In genomic region chr14:93375673-93376156, GRCh38 we compare ENCODE assay signal across 12 cellular contexts. TPM values are rescaled to one million over a fixed set of nuclear protein-coding genes. Genes with fewer than 3 reads are reported as not detected.
DNase-seq lines count a peak whose midpoint lies in the region; ATAC-seq and TF ChIP-seq lines count a peak whose summit lies in the region.
"Had no signal": no experiment of that assay in that cellular context is flagged by ENCODE, and none has a peak within 500 bp of the region (broad histone marks: within the 10 kb centered on the region; RNA-seq: fewer than 3 reads in every experiment).

No MANE protein-coding gene starts in this region.

- peaks cover 11% of the 10 kb centered on the region for H3K4me1 Mint-ChIP-seq in endodermal cell
- H3K4me1 Mint-ChIP-seq in progenitor cell of endocrine pancreas (ENCODE audit: low read depth) = no peaks in the 10 kb centered on the region

- H3K27me3 ChIP-seq in Karpas-422 (ENCODE audit: low read length) (no peaks in the 10 kb centered on the region), endodermal cell (ENCODE audit: control insufficient read depth, insufficient read depth, low read length, poor library complexity, severe bottlenecking) (no peaks in the 10 kb centered on the region), PC-9 (ENCODE audit: insufficient read depth, low read depth) (peaks cover 77% of the 10 kb centered on the region)

- DNase-seq in Ammon's horn (ENCODE audit: low spot score) = peak; percentile 5
- DNase-seq in Karpas-422 = peak; percentile 86
- DNase-seq in EL = no peak
- DNase-seq in endodermal cell = no peak
- no peak for DNase-seq in PC-9
- no peak for DNase-seq in progenitor cell of endocrine pancreas (ENCODE audit: low spot score, unreplicated experiment)
- DNase-seq: amygdala, H7, NCI-H2081 had no signal

- H3K9me3 Mint-ChIP-seq in endodermal cell (peaks cover 9% of the 10 kb centered on the region), progenitor cell of endocrine pancreas (ENCODE audit: low read depth) (peaks cover 11% of the 10 kb centered on the region)

- no peak overlapping the region for H3K4me2 ChIP-seq in Karpas-422 (ENCODE audit: low read depth, low read length, poor library complexity, severe bottlenecking)
- no peak overlapping the region for H3K4me2 ChIP-seq in PC-9

- H3K27ac Mint-ChIP-seq in endodermal cell (no peak overlapping the region), progenitor cell of endocrine pancreas (no peak overlapping the region)

- H3K27me3 Mint-ChIP-seq in endodermal cell (ENCODE audit: insufficient read depth) (peaks cover 8% of the 10 kb centered on the region), progenitor cell of endocrine pancreas (no peaks in the 10 kb centered on the region)

- POLR2A ChIA-PET in PC-9 (lab: Charles Lee; ENCODE audit: unreplicated experiment) = no interaction called here

- H3K79me2 ChIP-seq in Karpas-422 (ENCODE audit: low read length) = no peaks in the 10 kb centered on the region
- H3K79me2 ChIP-seq in PC-9 (ENCODE audit: low read depth) = no peaks in the 10 kb centered on the region

- H3K36me3 ChIP-seq in Karpas-422 (ENCODE audit: insufficient read depth, low read length) (no peaks in the 10 kb centered on the region), endodermal cell (ENCODE audit: control insufficient read depth, insufficient read depth, low read length) (no peaks in the 10 kb centered on the region), PC-9 (ENCODE audit: low read depth) (no peaks in the 10 kb centered on the region)

- H3K4me1 ChIP-seq in Karpas-422 (ENCODE audit: low read length) = peaks cover 10% of the 10 kb centered on the region
- peaks cover 3% of the 10 kb centered on the region for H3K4me1 ChIP-seq in endodermal cell (ENCODE audit: control insufficient read depth, insufficient read depth, low read length)
- H3K4me1 ChIP-seq in PC-9 (replicated peaks; ENCODE audit: insufficient read depth) = no peaks in the 10 kb centered on the region

- H3K9me2 ChIP-seq in Karpas-422 (replicated peaks; ENCODE audit: insufficient read depth, low read length) = no peaks in the 10 kb centered on the region
- no peaks in the 10 kb centered on the region; the same call in 1 of the 2 replicates for H3K9me2 ChIP-seq in PC-9 (ENCODE audit: insufficient read depth)

- no peak for TF ChIP-seq CTCF in endodermal cell (conservative IDR thresholded peaks at IDR 0.05)
- TF ChIP-seq CTCF in PC-9 (conservative IDR thresholded peaks at IDR 0.05) = no peak
- TF ChIP-seq CTCF in progenitor cell of endocrine pancreas (IDR thresholded peaks at IDR 0.05; ENCODE audit: unreplicated experiment) = no peak

- no peaks in the 10 kb centered on the region for H3K9me3 ChIP-seq in Karpas-422 (ENCODE audit: low read length)
- H3K9me3 ChIP-seq in endodermal cell (ENCODE audit: control insufficient read depth, low read length) = peaks cover 10% of the 10 kb centered on the region
- no peaks in the 10 kb centered on the region for H3K9me3 ChIP-seq in PC-9 (ENCODE audit: insufficient read depth, low read depth)

- H3K4me3 Mint-ChIP-seq in endodermal cell (no peak overlapping the region), progenitor cell of endocrine pancreas (ENCODE audit: low read depth) (no peak overlapping the region)

- BruUV-seq in PC-9 (replicated peaks; lab: Mats Ljungman, UMichigan) = no TSS peak

- ATAC-seq in GM19043 (IDR thresholded peaks at IDR 0.05; ENCODE audit: low read depth, unreplicated experiment) = peak; percentile 93
- peak; percentile 98 for ATAC-seq in HG02852 (IDR thresholded peaks at IDR 0.05; ENCODE audit: unreplicated experiment)

- H3K4me3 ChIP-seq in Karpas-422 (ENCODE audit: low read length) (no peak overlapping the region), endodermal cell (ENCODE audit: low read length) (no peak overlapping the region), PC-9 (no peak overlapping the region)

- no peaks in the 10 kb centered on the region for H3K36me3 Mint-ChIP-seq in endodermal cell (ENCODE audit: low read depth)
- H3K36me3 Mint-ChIP-seq in progenitor cell of endocrine pancreas (ENCODE audit: insufficient read depth) = no peaks in the 10 kb centered on the region

- H3K27ac ChIP-seq in Karpas-422 (ENCODE audit: low read length) (no peak overlapping the region), endodermal cell (ENCODE audit: low read depth, low read length) (no peak overlapping the region), PC-9 (no peak overlapping the region)

- CTCF ChIA-PET in PC-9 (lab: Charles Lee) = no interaction called here

- no peak overlapping the region for H3K9ac ChIP-seq in Karpas-422 (ENCODE audit: low read length)
- no peak overlapping the region for H3K9ac ChIP-seq in endodermal cell (ENCODE audit: extremely low read depth, low read length, poor library complexity, severe bottlenecking)

- H3F3A ChIP-seq in PC-9 (ENCODE audit: insufficient read depth, low read depth) = no peaks in the 10 kb centered on the region

- intact Hi-C loops in PC-9 (cut with micrococcal nuclease; ENCODE audit: unreplicated experiment) = no loop called here

- H4K20me1 ChIP-seq in Karpas-422 (ENCODE audit: insufficient read depth, low read depth, low read length) (no peaks in the 10 kb centered on the region), PC-9 (ENCODE audit: insufficient read depth) (no peaks in the 10 kb centered on the region)

- WGBS in endodermal cell (ENCODE audit: insufficient coverage in 1 of 2, insufficient read length in 1 of 2), 2 experiments = 94 to 100% methylated on average over 4 to 6 of the region's 6 CpGs

- peak overlapping the region; percentile 56; the same call in 1 of the 2 replicates for H2AFZ ChIP-seq in Karpas-422 (ENCODE audit: low read length)
- no peak overlapping the region for H2AFZ ChIP-seq in PC-9

RNA-seq across cellular contexts. Expression of gene COX8C, which starts 28.7 kb away (rescaled TPM):
- total RNA-seq in Karpas-422 (2014; rRNA removed; shearing (Covaris generic); ENCODE audit: low replicate concordance) = not detected in 2 replicates
- total RNA-seq in endodermal cell = not detected
- polyA plus RNA-seq in endodermal cell (2013, experiment 1 of 2) = 0.68 TPM
- polyA plus RNA-seq in endodermal cell (2013, experiment 2 of 2) = not detected
- not detected in 2 replicates for total RNA-seq in PC-9 (2021)
- 1.1 TPM in 1 of 2 replicates, not detected in the other for total RNA-seq in progenitor cell of endocrine pancreas
- total RNA-seq: H7 had no signal
- polyA plus RNA-seq: AG04450 had no signal

RNA-seq across cellular contexts. Expression of gene BTBD7, which starts 42.9 kb away (rescaled TPM):
- total RNA-seq in Karpas-422 (2014; rRNA removed; shearing (Covaris generic); ENCODE audit: low replicate concordance) = 14.3 and 27.4 TPM in 2 replicates
- total RNA-seq in endodermal cell (10 to 100 TPM; 42.8 to 48.6 TPM), PC-9 (2021) (30.1 and 31.4 TPM in 2 replicates), progenitor cell of endocrine pancreas (56.8 and 65.5 TPM in 2 replicates)
- polyA plus RNA-seq in endodermal cell (2013, experiment 1 of 2) = 18.2 TPM
- 19.4 TPM for polyA plus RNA-seq in endodermal cell (2013, experiment 2 of 2)

RNA-seq across cellular contexts. Expression of gene UNC79, which starts 55.0 kb away (rescaled TPM):
- total RNA-seq in Karpas-422 (2014; rRNA removed; shearing (Covaris generic); ENCODE audit: low replicate concordance) = 0.19 and 0.43 TPM in 2 replicates
- total RNA-seq in endodermal cell = 10 to 100 TPM in 1 of 2 donors, 1 to 10 TPM in 1; 6.0 to 14.4 TPM
- polyA plus RNA-seq in endodermal cell (2013, experiment 1 of 2) = 3.0 TPM
- polyA plus RNA-seq in endodermal cell (2013, experiment 2 of 2) = 3.1 TPM
- 0.07 TPM in 1 of 2 replicates, not detected in the other for total RNA-seq in PC-9 (2021)
- total RNA-seq in progenitor cell of endocrine pancreas = 2.6 TPM in 2 replicates

Comparison
In these comparisons a context has a peak if more than half of its experiments do, and no peak if none do; other contexts are left out.
1. DNase-seq: peak in Ammon's horn (single experiment) and Karpas-422 (single experiment); none in EL (single experiment), endodermal cell (single experiment), PC-9 (0 of 2) and progenitor cell of endocrine pancreas (single experiment).